9 cellular contexts compared by ENCODE assay signal in genomic region chr7:1058821-1059199, GRCh38. TPM values are rescaled to one million over a fixed set of nuclear protein-coding genes. Genes with fewer than 3 reads are reported as not detected.
A peak's percentile ranks its signal among the peaks of the same experiment; 100 is the strongest.
DNase-seq lines count a peak whose midpoint lies in the region; ATAC-seq and TF ChIP-seq lines count a peak whose summit lies in the region.
"Had no signal": no experiment of that assay in that cellular context is flagged by ENCODE, and none has a peak within 500 bp of the region (broad histone marks: within the 10 kb centered on the region; RNA-seq: fewer than 3 reads in every experiment).

No MANE protein-coding gene starts in this region.

- H3K56ac ChIP-seq in IMR-90 (ENCODE audit: extremely low read depth, insufficient read depth, low read length), result no peak overlapping the region

- H3K9me3 Mint-ChIP-seq in natural killer cell, result no peaks in the 10 kb centered on the region

- H3K4me3 Mint-ChIP-seq in natural killer cell, result peak overlapping the region; percentile 61

- no peak overlapping the region for H3K14ac ChIP-seq in IMR-90 (replicated peaks; ENCODE audit: low read depth, low read length)

- DNase-seq in AG10803 (ENCODE audit: low read depth) (peak; percentile 73), IMR-90 (peak; percentile 53), choroid plexus epithelial cell (ENCODE audit: low read depth) (peak; percentile 14), natural killer cell (peak; percentile 44), DMS 273 (lab: John Stamatoyannopoulos, UW; ENCODE audit: unreplicated experiment) (no peak), mucosa of gallbladder (ENCODE audit: low spot score) (no peak), NCI-H146 (lab: John Stamatoyannopoulos, UW) (no peak)
- DNase-seq in stimulated activated CD4-positive, alpha-beta T cell treated with anti-CD3 and anti-CD28 coated beads, Interleukin-2, amount 100 ng/mL, for 48 hours, result no peak
- DNase-seq: activated gamma-delta T cell treated with Interleukin-2 at 50 U/mL for 16 hours had no signal

- no peak overlapping the region for H4K5ac ChIP-seq in IMR-90 (ENCODE audit: low read depth, low read length)

- no peaks in the 10 kb centered on the region for H3K9me3 ChIP-seq in IMR-90 (ENCODE audit: control insufficient read depth, insufficient read depth, low read length)

- no peak overlapping the region for H4K8ac ChIP-seq in IMR-90 (ENCODE audit: low read depth in 2 of 2, low read length in 2 of 2)

- peaks cover 19 to 45% of the 10 kb centered on the region in 2 donors for H3K4me1 Mint-ChIP-seq in natural killer cell

- H3K18ac ChIP-seq in IMR-90 (ENCODE audit: low read depth, low read length), result no peak overlapping the region

- peaks cover 3% of the 10 kb centered on the region; the same call in 1 of the 2 replicates for H3K36me3 ChIP-seq in IMR-90 (ENCODE audit: control insufficient read depth, insufficient read depth, low read length)

- no peaks in the 10 kb centered on the region; the same call in 1 of the 2 replicates for H3K27me3 ChIP-seq in IMR-90 (ENCODE audit: control insufficient read depth, insufficient read depth, low read length)

- intact Hi-C loops in IMR-90 (cut with micrococcal nuclease) (no loop called here), natural killer cell (cut with micrococcal nuclease) (no loop called here)

- dilution Hi-C loops in IMR-90 (cut with HindIII; ENCODE audit: low sequenced_read_pairs, unreplicated experiment), result no loop called here

- no peak overlapping the region for H2AK5ac ChIP-seq in IMR-90 (ENCODE audit: low read depth, low read length)

- peak; percentile 75 for ATAC-seq in IMR-90 (ENCODE audit: low read depth)
- peak; percentile 66 to 90 (median 90) for ATAC-seq in natural killer cell

- peaks cover 4% of the 10 kb centered on the region; the same call in 1 of the 2 replicates for H3K9me1 ChIP-seq in IMR-90 (ENCODE audit: insufficient read depth, low read length)

- no peak overlapping the region for H4K91ac ChIP-seq in IMR-90 (ENCODE audit: insufficient read depth, low read depth, low read length)

- no peak for TF ChIP-seq RAD21 in IMR-90 (IDR thresholded peaks at IDR 0.05; ENCODE audit: low read length)

- H3K4me1 ChIP-seq in IMR-90 (ENCODE audit: control insufficient read depth, insufficient read depth, low read length), result peaks cover 8% of the 10 kb centered on the region; the same call in 1 of the 2 replicates

- H3K36me3 Mint-ChIP-seq in natural killer cell, result no peaks in the 10 kb centered on the region

- H3K23ac ChIP-seq in IMR-90 (ENCODE audit: low read depth, low read length), result peak overlapping the region; percentile 27; the same call in 1 of the 2 replicates

- in situ Hi-C loops in IMR-90 (cut with MboI; ENCODE audit: low sequenced_read_pairs), result no loop called here

- POLR2A ChIA-PET in IMR-90 (lab: Charles Lee; ENCODE audit: unreplicated experiment), result interaction anchor here (1.5 kb wide), 1 partner anchor 84 kb away, joined by 3 read pairs; the partner anchor contains the start of gene COX19

- H3K27ac ChIP-seq in IMR-90 (ENCODE audit: insufficient read depth, low read length), result no peak overlapping the region

- no peak overlapping the region for H2BK5ac ChIP-seq in IMR-90 (ENCODE audit: low read depth, low read length, poor library complexity, severe bottlenecking)

- H2AK9ac ChIP-seq in IMR-90 (replicated peaks; ENCODE audit: low read depth, low read length, poor library complexity), result peak overlapping the region; percentile 87

- H3K27ac Mint-ChIP-seq in natural killer cell, result peak overlapping the region; percentile 63 to 68

- H3K9ac ChIP-seq in IMR-90 (ENCODE audit: low read depth, low read length), result no peak overlapping the region

- no CpG with 5 or more reads among the region's 10 CpGs for WGBS in IMR-90 (ENCODE audit: extremely low coverage in 2 of 2, insufficient read length in 1 of 2), 2 experiments

- CTCF ChIA-PET in IMR-90 (lab: Yijun Ruan, JAX), result interaction anchor here (0.8 to 2.6 kb wide), 3 partner anchors 23 to 83 kb away, joined by 3 to 25 read pairs (median 4); partner anchors contain the start of gene COX19

- peaks cover 55% of the 10 kb centered on the region for H4K20me1 ChIP-seq in IMR-90 (ENCODE audit: insufficient read depth, low read length)

- peak overlapping the region; percentile 58 for H2AFZ ChIP-seq in IMR-90 (replicated peaks; ENCODE audit: low read length, poor library complexity)

- H2BK20ac ChIP-seq in IMR-90 (ENCODE audit: low read depth, low read length), result no peak overlapping the region

- H2BK120ac ChIP-seq in IMR-90 (ENCODE audit: low read depth, low read length), result no peak overlapping the region

- peaks cover 27 to 33% of the 10 kb centered on the region in 2 donors for H3K27me3 Mint-ChIP-seq in natural killer cell (ENCODE audit: low read depth in 2 of 2)

- H3K79me1 ChIP-seq in IMR-90 (ENCODE audit: low read depth in 1 of 2, low read length in 2 of 2), result peaks cover 0 to 14% of the 10 kb centered on the region in 2 experiments; a peak in 1 of 4 replicates

- H3K4me2 ChIP-seq in IMR-90 (ENCODE audit: low read depth, low read length), result no peak overlapping the region

- no TSS peak for BruUV-seq in IMR-90 (replicated peaks; lab: Mats Ljungman, UMichigan)

- H3K4ac ChIP-seq in IMR-90 (ENCODE audit: low read depth, low read length), result no peak overlapping the region

- H2BK15ac ChIP-seq in IMR-90 (ENCODE audit: low read depth, low read length), result no peak overlapping the region

- H3K4me3 ChIP-seq in AG10803 (ENCODE audit: low read length) (no peak overlapping the region), IMR-90 (ENCODE audit: insufficient read depth, low read depth, low read length) (no peak overlapping the region), choroid plexus epithelial cell (ENCODE audit: low read depth, low read length) (no peak overlapping the region)

- TF ChIP-seq POLR2A in IMR-90 (IDR thresholded peaks at IDR 0.05; ENCODE audit: low read depth, low read length), result no peak

- TF ChIP-seq CTCF in AG10803 (conservative IDR thresholded peaks at IDR 0.05; ENCODE audit: low read length), result no peak; the same call in 1 of the 2 replicates
- 0 out of 2 replicates have a peak, but pooled peaks have one; percentile 3 for TF ChIP-seq CTCF in IMR-90 (conservative IDR thresholded peaks at IDR 0.05; ENCODE audit: low read depth, low read length)
- no peak for TF ChIP-seq CTCF in choroid plexus epithelial cell (conservative IDR thresholded peaks at IDR 0.05; ENCODE audit: low read depth, low read length)
- TF ChIP-seq CTCF in natural killer cell (IDR thresholded peaks at IDR 0.05), result no peak

TF ChIP-seq in IMR-90, 13 proteins besides CTCF, POLR2A, EP300 and RAD21:
- TF ChIP-seq MAFK (IDR thresholded peaks at IDR 0.05; ENCODE audit: low read depth, low read length) (no peak), BHLHE40 (IDR thresholded peaks at IDR 0.05; ENCODE audit: low read depth, low read length) (peak; percentile 68)
TF ChIP-seq in IMR-90: peak in this region for 1.

RNA-seq across cellular contexts. Expression of gene GPR146, which starts 14.5 kb away (rescaled TPM):
- total RNA-seq in IMR-90 (2012; rRNA removed) (0.83 and 2.2 TPM in 2 replicates), natural killer cell (1 to 10 TPM; 2.3 to 4.5 (median 2.5) TPM), mucosa of gallbladder (8.3 TPM)
- 2.5 and 3.4 TPM in 2 replicates for polyA plus RNA-seq in IMR-90 (2012; rRNA removed)
- polyA plus RNA-seq in IMR-90 (2012; cell fraction: cytosol; rRNA removed), result 1.9 and 8.1 TPM in 2 replicates
- polyA plus RNA-seq in IMR-90 (2012; cell fraction: nucleus; rRNA removed; ENCODE audit: low replicate concordance), result 4.5 and 7.4 TPM in 2 replicates

RNA-seq across cellular contexts. Expression of gene GPER1, which starts 29.1 kb away (rescaled TPM):
- total RNA-seq in IMR-90 (2012; rRNA removed) (2.0 and 2.2 TPM in 2 replicates), natural killer cell (under 1 TPM in 2 of 3 donors, not detected in 1; 0.25 to 0.26 TPM), mucosa of gallbladder (4.7 TPM)
- polyA plus RNA-seq in IMR-90 (2012; rRNA removed), result 5.8 and 6.3 TPM in 2 replicates
- polyA plus RNA-seq in IMR-90 (2012; cell fraction: cytosol; rRNA removed), result 3.5 and 8.8 TPM in 2 replicates
- 10.8 and 20.8 TPM in 2 replicates for polyA plus RNA-seq in IMR-90 (2012; cell fraction: nucleus; rRNA removed; ENCODE audit: low replicate concordance)

Comparison
In these comparisons a context has a peak if more than half of its experiments do, and no peak if none do; other contexts are left out.
1. DNase-seq: peak in AG10803 (single experiment), IMR-90 (single experiment), choroid plexus epithelial cell (single experiment) and natural killer cell (single experiment); none in DMS 273 (single experiment), mucosa of gallbladder (single experiment), stimulated activated CD4-positive, alpha-beta T cell treated with anti-CD3 and anti-CD28 coated beads, Interleukin-2, amount 100 ng/mL, for 48 hours (0 of 2) and NCI-H146 (single experiment).